Comparison of ENCODE assay signal across 8 cellular contexts in the genomic region with DNA sequence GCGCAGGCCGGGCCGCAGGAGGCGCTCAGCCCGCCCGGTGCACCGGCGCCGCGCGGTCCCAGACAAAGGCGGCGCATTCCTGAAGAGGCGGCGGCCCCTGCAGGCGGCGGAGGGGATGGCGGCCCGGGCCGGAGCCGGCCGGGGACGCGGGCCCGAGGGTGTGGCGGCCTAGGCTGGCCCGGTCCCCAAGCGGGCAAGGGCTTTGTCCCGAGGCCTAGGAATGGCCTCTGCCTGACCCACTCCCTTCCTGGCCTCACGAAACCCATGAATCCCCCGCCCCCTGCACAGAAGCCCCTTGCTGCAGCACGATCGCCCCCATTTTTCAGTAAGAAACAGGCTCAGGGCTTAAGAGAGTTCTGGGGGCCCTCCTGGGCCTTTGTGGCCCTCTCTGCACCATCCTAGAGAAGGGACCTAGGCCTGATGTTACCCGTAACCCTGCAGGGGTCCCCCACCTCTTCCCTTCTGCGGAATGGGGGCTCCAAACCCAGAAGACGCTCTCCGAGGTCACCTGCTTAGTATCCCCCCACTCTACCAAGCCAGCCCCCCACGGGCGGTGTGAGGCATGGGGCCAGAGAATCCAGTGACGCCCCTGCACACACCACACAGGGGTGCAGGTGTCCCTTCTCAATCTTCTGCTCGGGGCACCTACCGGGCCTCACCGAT. TPM values are rescaled to one million over a fixed set of nuclear protein-coding genes. Genes with fewer than 3 reads are reported as not detected.
DNase-seq lines count a peak whose midpoint lies in the region; ATAC-seq and TF ChIP-seq lines count a peak whose summit lies in the region.

No MANE protein-coding gene starts in this region.

- no peak overlapping the region for H3K27ac ChIP-seq in SJCRH30
- H3K27ac ChIP-seq in left ventricle myocardium inferior (replicated peaks), result peak overlapping the region; percentile 62

- H3K4me1 Mint-ChIP-seq in activated naive CD4-positive, alpha-beta T cell treated with anti-CD3 and anti-CD28 coated beads, Interleukin-2, amount 50 U/mL, for 24 hours, result peaks cover 9% of the 10 kb centered on the region

- H3K36me3 ChIP-seq in SJCRH30 (no peaks in the 10 kb centered on the region), left ventricle myocardium inferior (no peaks in the 10 kb centered on the region)

- no peaks in the 10 kb centered on the region for H3K9me3 Mint-ChIP-seq in activated naive CD4-positive, alpha-beta T cell treated with anti-CD3 and anti-CD28 coated beads, Interleukin-2, amount 50 U/mL, for 24 hours

- no peak overlapping the region for H3K27ac Mint-ChIP-seq in activated naive CD4-positive, alpha-beta T cell treated with anti-CD3 and anti-CD28 coated beads, Interleukin-2, amount 50 U/mL, for 24 hours

- H3K4me3 ChIP-seq in SJCRH30 (peak overlapping the region; percentile 35; the same call in 1 of the 2 replicates), left ventricle myocardium inferior (peak overlapping the region; percentile 69)

- no peaks in the 10 kb centered on the region for H3K36me3 Mint-ChIP-seq in activated naive CD4-positive, alpha-beta T cell treated with anti-CD3 and anti-CD28 coated beads, Interleukin-2, amount 50 U/mL, for 24 hours

- intact Hi-C loops in left ventricle myocardium inferior (cut with micrococcal nuclease), result no loop called here

- ATAC-seq in HG02759 (IDR thresholded peaks at IDR 0.05; ENCODE audit: unreplicated experiment) (peak; percentile 72), GM18861 (IDR thresholded peaks at IDR 0.05; ENCODE audit: unreplicated experiment) (no peak), GM21526 (IDR thresholded peaks at IDR 0.05; ENCODE audit: low FRiP score, unreplicated experiment) (no peak)

- H3K4me1 ChIP-seq in SJCRH30, result no peaks in the 10 kb centered on the region
- peaks cover 15% of the 10 kb centered on the region for H3K4me1 ChIP-seq in left ventricle myocardium inferior

- peak overlapping the region; percentile 80 for H3K4me3 Mint-ChIP-seq in activated naive CD4-positive, alpha-beta T cell treated with anti-CD3 and anti-CD28 coated beads, Interleukin-2, amount 50 U/mL, for 24 hours

- TF ChIP-seq CTCF in left ventricle myocardium inferior (IDR thresholded peaks at IDR 0.05; ENCODE audit: borderline replicate concordance), result peak; percentile 74

- 0 out of 2 replicates have a peak, but pooled peaks cover 4% of the 10 kb centered on the region for H3K27me3 ChIP-seq in SJCRH30
- no peaks in the 10 kb centered on the region for H3K27me3 ChIP-seq in left ventricle myocardium inferior (ENCODE audit: low read depth)

- no peaks in the 10 kb centered on the region for H3K27me3 Mint-ChIP-seq in activated naive CD4-positive, alpha-beta T cell treated with anti-CD3 and anti-CD28 coated beads, Interleukin-2, amount 50 U/mL, for 24 hours

- peak; percentile 44 for DNase-seq in COR-L47 (lab: John Stamatoyannopoulos, UW)
- peak; percentile 40 to 60 for DNase-seq in SJCRH30
- peak; percentile 56 for DNase-seq in left ventricle myocardium inferior
- DNase-seq in retina, result peak; percentile 85

- H3K9me3 ChIP-seq in SJCRH30 (replicated peaks), result no peaks in the 10 kb centered on the region
- H3K9me3 ChIP-seq in left ventricle myocardium inferior (replicated peaks), result no peaks in the 10 kb centered on the region

RNA-seq across cellular contexts. Expression of gene RTN4R, which starts 0.4 kb away (rescaled TPM):
- total RNA-seq in SJCRH30 (2014; rRNA removed; shearing (Covaris generic)), result 0.10 and 0.30 TPM in 2 replicates
- 0.96 TPM for total RNA-seq in left ventricle myocardium inferior

RNA-seq across cellular contexts. Expression of gene DGCR6L, which starts 51.4 kb away (rescaled TPM):
- total RNA-seq in SJCRH30 (2014; rRNA removed; shearing (Covaris generic)), result 25.8 and 31.1 TPM in 2 replicates
- 45.2 TPM for total RNA-seq in left ventricle myocardium inferior
